Comparison of ENCODE assay signal across 16 cellular contexts in genomic region chr15:24924621-24925020, GRCh38. TPM values are rescaled to one million over a fixed set of nuclear protein-coding genes. Genes with fewer than 3 reads are reported as not detected.
DNase-seq lines count a peak whose midpoint lies in the region; ATAC-seq, FAIRE-seq and TF ChIP-seq lines count a peak whose summit lies in the region.
"Had no signal": no experiment of that assay in that cellular context is flagged by ENCODE, and none has a peak within 500 bp of the region (broad histone marks: within the 10 kb centered on the region; RNA-seq: fewer than 3 reads in every experiment).

No MANE protein-coding gene starts in this region.

- H3K27ac ChIP-seq in astrocyte (ENCODE audit: low read depth, low read length), result no peak overlapping the region
- no peak overlapping the region for H3K27ac ChIP-seq in mesendoderm (ENCODE audit: low read depth, low read length)
- H3K27ac ChIP-seq in effector memory CD4-positive, alpha-beta T cell (ENCODE audit: insufficient read depth, low read length, poor library complexity, severe bottlenecking), result no peak overlapping the region
- H3K27ac ChIP-seq in PC-9, result no peak overlapping the region
- H3K27ac ChIP-seq in sigmoid colon, result no peak overlapping the region
- H3K27ac ChIP-seq: GM23248 had no signal

- no peaks in the 10 kb centered on the region for H3K9me3 Mint-ChIP-seq in astrocyte (ENCODE audit: unreplicated experiment)

- H3K9me3 ChIP-seq in astrocyte (ENCODE audit: insufficient read depth, low read depth, low read length), result peaks cover 3% of the 10 kb centered on the region
- no peaks in the 10 kb centered on the region for H3K9me3 ChIP-seq in effector memory CD4-positive, alpha-beta T cell (ENCODE audit: control insufficient read depth, low read length)
- H3K9me3 ChIP-seq in PC-9 (ENCODE audit: insufficient read depth, low read depth), result no peaks in the 10 kb centered on the region
- peaks cover 0 to 4% (median 2%) of the 10 kb centered on the region in 4 donors for H3K9me3 ChIP-seq in sigmoid colon

- no peaks in the 10 kb centered on the region for H3F3A ChIP-seq in PC-9 (ENCODE audit: insufficient read depth, low read depth)

- H3K18ac ChIP-seq in mesendoderm (ENCODE audit: low read length), result no peak overlapping the region

- no peaks in the 10 kb centered on the region for H3K79me2 ChIP-seq in astrocyte (ENCODE audit: insufficient read depth, low read length)
- no peaks in the 10 kb centered on the region for H3K79me2 ChIP-seq in mesendoderm (ENCODE audit: control insufficient read depth, insufficient read depth, low read length)
- H3K79me2 ChIP-seq in PC-9 (ENCODE audit: low read depth), result no peaks in the 10 kb centered on the region

- H3K4me1 ChIP-seq in astrocyte (ENCODE audit: insufficient read depth, low read length), result no peaks in the 10 kb centered on the region
- peaks cover 2% of the 10 kb centered on the region for H3K4me1 ChIP-seq in mesendoderm (ENCODE audit: control insufficient read depth, low read depth, low read length)
- H3K4me1 ChIP-seq in effector memory CD4-positive, alpha-beta T cell (ENCODE audit: control insufficient read depth, insufficient read depth, low read length, poor library complexity, severe bottlenecking), result no peaks in the 10 kb centered on the region
- no peaks in the 10 kb centered on the region for H3K4me1 ChIP-seq in PC-9 (replicated peaks; ENCODE audit: insufficient read depth)
- no peaks in the 10 kb centered on the region for H3K4me1 ChIP-seq in sigmoid colon

- POLR2A ChIA-PET in PC-9 (lab: Charles Lee; ENCODE audit: unreplicated experiment), result no interaction called here

- H3K4me2 ChIP-seq in astrocyte (ENCODE audit: low read length), result no peak overlapping the region
- H3K4me2 ChIP-seq in mesendoderm (ENCODE audit: low read length), result no peak overlapping the region
- H3K4me2 ChIP-seq in PC-9, result no peak overlapping the region

- H4K20me1 ChIP-seq in astrocyte (ENCODE audit: insufficient read depth, low read length), result no peaks in the 10 kb centered on the region
- H4K20me1 ChIP-seq in PC-9 (ENCODE audit: insufficient read depth), result no peaks in the 10 kb centered on the region

- H4K8ac ChIP-seq in mesendoderm (ENCODE audit: low read depth, low read length), result no peak overlapping the region

- WGBS in mesendoderm (ENCODE audit: extremely low coverage, insufficient coverage, low lambda C conversion rate), result no CpG with 5 or more reads among the region's 2 CpGs
- 70% methylated on average over 2 of the region's 2 CpGs for WGBS in sigmoid colon, 2 donors

- no peaks in the 10 kb centered on the region for H3K27me3 Mint-ChIP-seq in astrocyte (ENCODE audit: low read depth, unreplicated experiment)
- H3K27me3 Mint-ChIP-seq: B cell had no signal

- intact Hi-C loops in left ventricle myocardium superior (cut with micrococcal nuclease) (no loop called here), cardiac septum (cut with DNase I) (no loop called here), PC-9 (cut with micrococcal nuclease; ENCODE audit: unreplicated experiment) (no loop called here), sigmoid colon (cut with DNase I) (no loop called here)

- H3K27ac Mint-ChIP-seq in astrocyte (ENCODE audit: unreplicated experiment), result no peak overlapping the region
- H3K27ac Mint-ChIP-seq: B cell; CD4-positive, alpha-beta memory T cell had no signal

- no peak for TF ChIP-seq POLR2A in sigmoid colon (IDR thresholded peaks at IDR 0.05)

- H2BK5ac ChIP-seq in mesendoderm (ENCODE audit: low read length), result no peak overlapping the region

- H3K27me3 ChIP-seq in astrocyte (ENCODE audit: insufficient read depth, low read length) (no peaks in the 10 kb centered on the region), mesendoderm (ENCODE audit: insufficient read depth, low read length, poor library complexity) (no peaks in the 10 kb centered on the region), PC-9 (ENCODE audit: insufficient read depth, low read depth) (no peaks in the 10 kb centered on the region), sigmoid colon (no peaks in the 10 kb centered on the region)
- H3K27me3 ChIP-seq in effector memory CD4-positive, alpha-beta T cell (replicated peaks; ENCODE audit: control insufficient read depth, insufficient read depth, low read length, poor library complexity, severe bottlenecking), result no peaks in the 10 kb centered on the region

- H2AFZ ChIP-seq in astrocyte (ENCODE audit: low read depth, low read length) (no peak overlapping the region), PC-9 (no peak overlapping the region)
- H2AFZ ChIP-seq: GM23248 had no signal

- TF ChIP-seq EP300 in sigmoid colon (IDR thresholded peaks at IDR 0.05), result no peak

- H2BK120ac ChIP-seq in mesendoderm (ENCODE audit: low read depth, low read length), result no peak overlapping the region

- H3K36me3 ChIP-seq in astrocyte (ENCODE audit: insufficient read depth, low read length) (no peaks in the 10 kb centered on the region), mesendoderm (ENCODE audit: control insufficient read depth, insufficient read depth, low read length) (no peaks in the 10 kb centered on the region), PC-9 (ENCODE audit: low read depth) (no peaks in the 10 kb centered on the region), sigmoid colon (no peaks in the 10 kb centered on the region)
- H3K36me3 ChIP-seq in effector memory CD4-positive, alpha-beta T cell (ENCODE audit: control insufficient read depth, insufficient read depth, low read length), result no peaks in the 10 kb centered on the region

- peak; percentile 62 for ATAC-seq in left ventricle myocardium superior
- ATAC-seq: GM12878 had no signal

- H4K5ac ChIP-seq in mesendoderm (ENCODE audit: low read length), result no peak overlapping the region

- CTCF ChIA-PET in PC-9 (lab: Charles Lee), result no interaction called here

- H2BK15ac ChIP-seq in mesendoderm (replicated peaks; ENCODE audit: low read depth), result no peak overlapping the region

- no peak for FAIRE-seq in astrocyte (lab: Jason Lieb, UNC)
- FAIRE-seq: A204.1, GM12878 had no signal

- no peak for DNase-seq in left ventricle myocardium superior
- no peak for DNase-seq in cardiac septum (ENCODE audit: low spot score)
- peak; percentile 1 for DNase-seq in astrocyte (ENCODE audit: low read depth)
- peak; percentile 23 for DNase-seq in mesendoderm
- DNase-seq in effector memory CD4-positive, alpha-beta T cell, result no peak
- DNase-seq in PC-9, result no peak
- no peak for DNase-seq in sigmoid colon
- DNase-seq: C1 segment of cervical spinal cord; CD4-positive, alpha-beta memory T cell; DMS79; GM23248; H7 had no signal

- H3K4ac ChIP-seq in mesendoderm (ENCODE audit: low read depth, low read length), result no peak overlapping the region

- TF ChIP-seq CTCF in astrocyte (IDR thresholded peaks at IDR 0.05; ENCODE audit: insufficient read depth, low read depth, low read length) (no peak), PC-9 (conservative IDR thresholded peaks at IDR 0.05) (no peak), sigmoid colon (IDR thresholded peaks at IDR 0.05) (no peak)

- no peak overlapping the region for H3K4me3 Mint-ChIP-seq in astrocyte (ENCODE audit: unreplicated experiment)
- H3K4me3 Mint-ChIP-seq: B cell; CD4-positive, alpha-beta memory T cell had no signal

- no TSS peak for BruUV-seq in PC-9 (replicated peaks; lab: Mats Ljungman, UMichigan)

- no peak overlapping the region for H3K9ac ChIP-seq in astrocyte (ENCODE audit: low read length)
- H3K9ac ChIP-seq in mesendoderm (ENCODE audit: low read length), result no peak overlapping the region
- H3K9ac ChIP-seq: GM23248 had no signal

- no peaks in the 10 kb centered on the region for H3K36me3 Mint-ChIP-seq in astrocyte (ENCODE audit: low read depth, unreplicated experiment)
- H3K36me3 Mint-ChIP-seq: CD4-positive, alpha-beta memory T cell had no signal

- H3K4me1 Mint-ChIP-seq in astrocyte (ENCODE audit: low read depth, unreplicated experiment), result no peaks in the 10 kb centered on the region
- H3K4me1 Mint-ChIP-seq: B cell; CD4-positive, alpha-beta memory T cell had no signal

- no peak overlapping the region for H3K56ac ChIP-seq in mesendoderm (ENCODE audit: low read length)

- no peaks in the 10 kb centered on the region for H3K9me2 ChIP-seq in PC-9 (ENCODE audit: insufficient read depth)

- H3K4me3 ChIP-seq in astrocyte (ENCODE audit: insufficient read depth, low read depth, low read length), result no peak overlapping the region
- H3K4me3 ChIP-seq in mesendoderm (ENCODE audit: low read length), result no peak overlapping the region
- H3K4me3 ChIP-seq in effector memory CD4-positive, alpha-beta T cell (ENCODE audit: insufficient read depth, low read depth, low read length, poor library complexity, severe bottlenecking), result no peak overlapping the region
- no peak overlapping the region for H3K4me3 ChIP-seq in PC-9
- no peak overlapping the region for H3K4me3 ChIP-seq in sigmoid colon
- H3K4me3 ChIP-seq: GM12878, GM23248 had no signal

- H3K79me1 ChIP-seq in mesendoderm (ENCODE audit: low read length), result no peaks in the 10 kb centered on the region

- no peak overlapping the region for H3K23ac ChIP-seq in mesendoderm (ENCODE audit: low read length)

- H2AK5ac ChIP-seq in mesendoderm (ENCODE audit: low read length), result no peak overlapping the region

RNA-seq across cellular contexts. Expression of gene SNRPN, which starts 30.2 kb away (rescaled TPM):
- total RNA-seq in left ventricle myocardium superior (395 TPM), cardiac septum (359 TPM), astrocyte (226 TPM in 2 replicates), PC-9 (2021) (14.3 and 21.1 TPM in 2 replicates), sigmoid colon (100 to 1,000 TPM in 3 of 4 donors, 10 to 100 TPM in 1; 84.5 to 134 (median 110) TPM)
- polyA plus RNA-seq in mesendoderm (2013, experiment 1 of 2), result 441 TPM
- polyA plus RNA-seq in mesendoderm (2013, experiment 2 of 2), result 447 TPM
- 10 to 100 TPM; 28.4 to 56.4 (median 53.5) TPM for polyA plus RNA-seq in sigmoid colon

RNA-seq across cellular contexts. Expression of gene SNURF, which starts 30.2 kb away (rescaled TPM):
- total RNA-seq in left ventricle myocardium superior (54.3 TPM), cardiac septum (62.1 TPM), astrocyte (16.5 and 23.6 TPM in 2 replicates), PC-9 (2021) (6.7 and 8.7 TPM in 2 replicates), sigmoid colon (10 to 100 TPM in 2 of 4 donors, 1 to 10 TPM in 2; 3.3 to 21.8 (median 9.1) TPM)
- 88.4 TPM for polyA plus RNA-seq in mesendoderm (2013, experiment 1 of 2)
- polyA plus RNA-seq in mesendoderm (2013, experiment 2 of 2), result 103 TPM
- 10 to 100 TPM in 1 of 3 donors, 1 to 10 TPM in 2; 4.4 to 34.2 (median 5.7) TPM for polyA plus RNA-seq in sigmoid colon
- total RNA-seq: G401, GM23248 had no signal

Comparison
In these comparisons a context has a peak if more than half of its experiments do, and no peak if none do; other contexts are left out.
1. DNase-seq: peak in astrocyte (single experiment) and mesendoderm (single experiment); none in left ventricle myocardium superior (single experiment), cardiac septum (single experiment), effector memory CD4-positive, alpha-beta T cell (0 of 3), PC-9 (0 of 2) and sigmoid colon (single experiment).